19 cellular contexts compared by ENCODE assay signal in genomic region chr15:55284461-55284860, GRCh38. TPM values are rescaled to one million over a fixed set of nuclear protein-coding genes. Genes with fewer than 3 reads are reported as not detected.
DNase-seq lines count a peak whose midpoint lies in the region; ATAC-seq and TF ChIP-seq lines count a peak whose summit lies in the region.
"Had no signal": no experiment of that assay in that cellular context is flagged by ENCODE, and none has a peak within 500 bp of the region (broad histone marks: within the 10 kb centered on the region; RNA-seq: fewer than 3 reads in every experiment).

No MANE protein-coding gene starts in this region.

- no peak for TF ChIP-seq POLR2A in spleen (IDR thresholded peaks at IDR 0.05)

- peak overlapping the region; percentile 96 for H3K4me3 Mint-ChIP-seq in activated T-cell treated with anti-CD3 and anti-CD28 coated beads, Interleukin-2, amount 50 U/mL, for 4 hours
- H3K4me3 Mint-ChIP-seq in T-cell, result no peak overlapping the region
- H3K4me3 Mint-ChIP-seq: activated T-helper 1 cell treated with anti-CD3 and anti-CD28 coated beads, Interleukin-12 subunit alpha, Interleukin-12 subunit beta, Interleukin-2, Interleukin-4 antibody, amounts not matched to agents 30 ng/mL and 10 ng/mL and 1 ng/mL, durations not matched to agents 14 hours and 24 hours and 36 hours; HFFc6 had no signal

- H3K4me1 Mint-ChIP-seq in activated T-cell treated with anti-CD3 and anti-CD28 coated beads, Interleukin-2, amount 50 U/mL, for 4 hours (ENCODE audit: low read depth), result peaks cover 86% of the 10 kb centered on the region
- H3K4me1 Mint-ChIP-seq in T-cell, result peaks cover 87 to 93% (median 89%) of the 10 kb centered on the region in 3 donors

- H3K9me3 ChIP-seq in effector memory CD4-positive, alpha-beta T cell (ENCODE audit: control insufficient read depth, low read length), result no peaks in the 10 kb centered on the region
- no peaks in the 10 kb centered on the region for H3K9me3 ChIP-seq in spleen
- H3K9me3 ChIP-seq: sigmoid colon had no signal

- no peak for TF ChIP-seq CTCF in spleen (IDR thresholded peaks at IDR 0.05 in 8 of 11, conservative IDR thresholded peaks at IDR 0.05 in 3 of 11)

- CTCF ChIA-PET in T-cell (lab: Charles Lee), result no interaction called here

- intact Hi-C loops in spleen (cut with DNase I; ENCODE audit: low total_unique reads), result no loop called here

- H3K36me3 ChIP-seq in effector memory CD4-positive, alpha-beta T cell (ENCODE audit: control insufficient read depth, insufficient read depth, low read length), result no peaks in the 10 kb centered on the region
- H3K36me3 ChIP-seq in spleen, result no peaks in the 10 kb centered on the region
- H3K36me3 ChIP-seq: cardiac muscle cell, sigmoid colon had no signal

- DNase-seq in activated T-cell treated with anti-CD3 and anti-CD28 coated beads, Interleukin-2, amount 50 U/mL, for 4 hours, result no peak
- DNase-seq in activated T-cell treated with anti-CD3 and anti-CD28 coated beads for 4 hours, result no peak
- DNase-seq in T-cell, result no peak
- no peak for DNase-seq in effector memory CD4-positive, alpha-beta T cell
- DNase-seq in spleen, result no peak
- no peak for DNase-seq in NCI-H446 (lab: John Stamatoyannopoulos, UW)
- DNase-seq in HCEC 1CT, result no peak
- no peak for DNase-seq in NCI-H345 (lab: John Stamatoyannopoulos, UW)
- DNase-seq: amygdala, C1 segment of cervical spinal cord, GDM1, HFFc6, MM.1S, naive B cell, NCI-H2171, sigmoid colon had no signal

- POLR2A ChIA-PET in T-cell (lab: Charles Lee), result no interaction called here

- H3K27me3 Mint-ChIP-seq in activated T-cell treated with anti-CD3 and anti-CD28 coated beads, Interleukin-2, amount 50 U/mL, for 4 hours (ENCODE audit: low read depth), result no peaks in the 10 kb centered on the region
- H3K27me3 Mint-ChIP-seq in T-cell, result no peaks in the 10 kb centered on the region
- H3K27me3 Mint-ChIP-seq: IgD-negative memory B cell, naive B cell had no signal

- H3K27ac ChIP-seq in effector memory CD4-positive, alpha-beta T cell (ENCODE audit: insufficient read depth, low read length, poor library complexity, severe bottlenecking), result peak overlapping the region; percentile 64
- H3K27ac ChIP-seq in spleen, result peak overlapping the region in 7 of 8 donors; percentile 2 to 98 (median 75)
- H3K27ac ChIP-seq: cardiac muscle cell, sigmoid colon had no signal

- H3K9me3 Mint-ChIP-seq in activated T-cell treated with anti-CD3 and anti-CD28 coated beads, Interleukin-2, amount 50 U/mL, for 4 hours, result peaks cover 3% of the 10 kb centered on the region
- no peaks in the 10 kb centered on the region for H3K9me3 Mint-ChIP-seq in T-cell
- H3K9me3 Mint-ChIP-seq: activated T-helper 1 cell treated with anti-CD3 and anti-CD28 coated beads, Interleukin-12 subunit alpha, Interleukin-12 subunit beta, Interleukin-2, Interleukin-4 antibody, amounts not matched to agents 30 ng/mL and 10 ng/mL and 1 ng/mL, durations not matched to agents 14 hours and 24 hours and 36 hours; HFFc6; IgD-negative memory B cell had no signal

- peaks cover 38% of the 10 kb centered on the region for H3K4me1 ChIP-seq in effector memory CD4-positive, alpha-beta T cell (ENCODE audit: control insufficient read depth, insufficient read depth, low read length, poor library complexity, severe bottlenecking)
- H3K4me1 ChIP-seq in spleen, result peaks cover 12 to 98% (median 68%) of the 10 kb centered on the region in 6 donors

- H3K27ac Mint-ChIP-seq in T-cell, result peak overlapping the region; percentile 87 to 99
- H3K27ac Mint-ChIP-seq: HFFc6 had no signal

- H3K4me3 ChIP-seq in effector memory CD4-positive, alpha-beta T cell (ENCODE audit: insufficient read depth, low read depth, low read length, poor library complexity, severe bottlenecking), result no peak overlapping the region
- H3K4me3 ChIP-seq in spleen, result peak overlapping the region in 1 of 8 donors; percentile 16
- H3K4me3 ChIP-seq: cardiac muscle cell, sigmoid colon had no signal

- ATAC-seq in activated T-cell treated with anti-CD3 and anti-CD28 coated beads, Interleukin-2, amount 50 U/mL, for 4 hours, result no peak
- ATAC-seq in T-cell (replicated peaks in 1 of 4), result no peak

- peaks cover 31% of the 10 kb centered on the region for H3K36me3 Mint-ChIP-seq in activated T-cell treated with anti-CD3 and anti-CD28 coated beads, Interleukin-2, amount 50 U/mL, for 4 hours (ENCODE audit: insufficient read depth)
- peaks cover 10% of the 10 kb centered on the region for H3K36me3 Mint-ChIP-seq in T-cell
- H3K36me3 Mint-ChIP-seq: IgD-negative memory B cell, naive B cell had no signal

- no peaks in the 10 kb centered on the region for H3K27me3 ChIP-seq in effector memory CD4-positive, alpha-beta T cell (replicated peaks; ENCODE audit: control insufficient read depth, insufficient read depth, low read length, poor library complexity, severe bottlenecking)
- H3K27me3 ChIP-seq in spleen (replicated peaks in 1 of 7), result no peaks in the 10 kb centered on the region
- H3K27me3 ChIP-seq: cardiac muscle cell, sigmoid colon had no signal

- 78 to 85% (median 81%) methylated on average over 1 of the region's 1 CpG for WGBS in spleen, 5 donors

RNA-seq across cellular contexts. Expression of gene RAB27A, which starts 5.2 kb away (rescaled TPM):
- 100 to 1,000 TPM in 2 of 3 donors, 10 to 100 TPM in 1; 95.3 to 144 (median 108) TPM for total RNA-seq in activated T-cell treated with anti-CD3 and anti-CD28 coated beads, Interleukin-2, amount 50 U/mL, for 4 hours
- total RNA-seq in T-cell (10 to 100 TPM; 29.7 to 47.2 (median 35.2) TPM), spleen (10 to 100 TPM; 21.4 to 72.0 (median 44.5) TPM)
- polyA plus RNA-seq in spleen, result 10 to 100 TPM in 2 of 3 donors, 1 to 10 TPM in 1; 9.4 to 15.1 (median 11.4) TPM

RNA-seq across cellular contexts. Expression of gene PIGBOS1, which starts 34.5 kb away (rescaled TPM):
- total RNA-seq in activated T-cell treated with anti-CD3 and anti-CD28 coated beads, Interleukin-2, amount 50 U/mL, for 4 hours, result 10 to 100 TPM; 10.3 to 13.0 (median 10.8) TPM
- total RNA-seq in T-cell (10 to 100 TPM; 10.0 to 24.4 (median 16.7) TPM), spleen (10 to 100 TPM in 6 of 7 donors, 1 to 10 TPM in 1; 8.9 to 28.4 (median 15.1) TPM)
- 10 to 100 TPM; 24.3 to 32.9 (median 26.4) TPM for polyA plus RNA-seq in spleen

RNA-seq across cellular contexts. Expression of gene PIGB, which starts 34.6 kb away (rescaled TPM):
- 10 to 100 TPM; 12.2 to 14.2 (median 13.0) TPM for total RNA-seq in activated T-cell treated with anti-CD3 and anti-CD28 coated beads, Interleukin-2, amount 50 U/mL, for 4 hours
- total RNA-seq in T-cell (10 to 100 TPM; 16.3 to 28.2 (median 20.1) TPM), spleen (10 to 100 TPM; 13.5 to 26.7 (median 24.1) TPM)
- 10 to 100 TPM; 21.3 to 37.5 (median 22.3) TPM for polyA plus RNA-seq in spleen
